30 cellular contexts compared by ENCODE assay signal in the genomic region with DNA sequence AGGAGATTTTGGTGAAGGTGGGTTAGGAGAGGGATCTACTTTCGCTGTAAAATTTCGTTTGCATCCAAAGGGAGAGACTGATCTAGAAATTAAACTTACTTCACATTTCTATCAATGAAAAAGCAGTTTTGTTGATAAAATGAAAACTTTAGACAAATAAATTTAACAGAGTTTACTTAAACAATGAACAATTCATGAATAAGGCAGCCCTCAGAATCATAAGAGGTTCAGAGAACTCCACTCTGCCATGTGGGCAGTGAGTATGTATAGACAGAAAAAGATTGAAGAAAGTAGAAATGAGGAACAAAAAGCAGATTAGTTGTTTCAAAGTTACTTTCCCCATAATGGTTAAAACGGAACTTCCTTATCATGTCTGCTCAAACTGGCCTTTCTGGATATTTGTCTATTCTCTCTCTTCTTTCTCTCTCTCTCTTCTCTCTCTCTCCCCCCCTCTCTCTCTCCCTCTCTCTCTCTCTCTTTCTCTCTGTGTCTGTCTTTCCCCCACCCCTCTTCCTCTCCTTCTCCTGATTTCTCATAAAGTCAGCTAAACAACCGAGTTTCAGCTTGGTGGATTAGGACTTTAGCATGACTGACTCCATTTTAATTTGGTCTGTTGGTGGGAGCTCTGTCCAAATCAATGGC.
"Had no signal": no experiment of that assay in that cellular context is flagged by ENCODE, and none has a peak within 500 bp of the region (broad histone marks: within the 10 kb centered on the region; RNA-seq: fewer than 3 reads in every experiment).

No MANE protein-coding gene starts in this region.

- H3K4me3 Mint-ChIP-seq: activated B cell treated with CpG ODN at 0.5 μM for 24 hours; activated CD4-positive, alpha-beta memory T cell treated with anti-CD3 and anti-CD28 coated beads, Interleukin-2, amount 10 ng/mL, durations not matched to agents 7 days and 5 days; activated CD8-positive, alpha-beta memory T cell treated with anti-CD3 and anti-CD28 coated beads, Interleukin-2, amount 10 ng/mL, durations not matched to agents 7 days and 5 days; activated naive CD4-positive, alpha-beta T cell treated with anti-CD3 and anti-CD28 coated beads, Interleukin-2, amount 50 U/mL, for 24 hours; activated naive CD8-positive, alpha-beta T cell treated with anti-CD3 and anti-CD28 coated beads, Interleukin-2, amount 10 ng/mL, durations not matched to agents 7 days and 5 days; central memory CD8-positive, alpha-beta T cell had no signal

- DNase-seq: activated B cell treated with CpG ODN at 0.5 μM for 24 hours; activated CD4-positive, alpha-beta memory T cell treated with anti-CD3 and anti-CD28 coated beads, Interleukin-2, amount 10 ng/mL, durations not matched to agents 7 days and 5 days; activated CD4-positive, alpha-beta T cell treated with anti-CD3 and anti-CD28 coated beads for 4 hours; activated CD4-positive, alpha-beta T cell treated with anti-CD3 and anti-CD28 coated beads, Interleukin-2, amount 50 U/mL, for 1 hour; activated CD4-positive, CD25-positive, alpha-beta regulatory T cell treated with anti-CD3 and anti-CD28 coated beads, Interleukin-2, amount 50 U/mL, for 72 hours; activated CD8-positive, alpha-beta memory T cell treated with anti-CD3 and anti-CD28 coated beads for 24 hours; activated CD8-positive, alpha-beta memory T cell treated with anti-CD3 and anti-CD28 coated beads, Interleukin-2, amount 10 ng/mL, durations not matched to agents 7 days and 5 days; activated CD8-positive, alpha-beta memory T cell treated with anti-CD3 and anti-CD28 coated beads, Interleukin-2, amount 50 U/mL, for 48 hours; activated effector memory CD4-positive, alpha-beta T cell treated with Interleukin-2 at 50 U/mL for 16 hours; activated naive CD8-positive, alpha-beta T cell treated with anti-CD3 and anti-CD28 coated beads, Interleukin-2, amount 10 ng/mL, durations not matched to agents 7 days and 5 days; activated T-cell treated with anti-CD3 and anti-CD28 coated beads, Interleukin-2, amount 50 U/mL, for 48 hours; amygdala; colonic mucosa; NCI-H1092 treated with DMSO at 0.1 percent for 48 hours; NCI-H1417; NCI-H187 treated with DMSO at 0.1 percent for 48 hours; NCI-H2081; NCI-H226; NCI-H524 treated with DMSO at 0.1 percent for 48 hours; NK-92 treated with Interleukin-12 subunit alpha and Interleukin-12 subunit beta, amount 100 ng/mL, for 24 hours; SHP77; SJCRH30; T-cell; T-helper 2 cell; T-helper 9 cell had no signal

- H3K9me3 ChIP-seq: ascending aorta, colonic mucosa, SJCRH30 had no signal

- H3K27ac Mint-ChIP-seq: activated B cell treated with CpG ODN at 0.5 μM for 24 hours; activated CD4-positive, alpha-beta memory T cell treated with anti-CD3 and anti-CD28 coated beads, Interleukin-2, amount 10 ng/mL, durations not matched to agents 7 days and 5 days; activated CD8-positive, alpha-beta memory T cell treated with anti-CD3 and anti-CD28 coated beads, Interleukin-2, amount 10 ng/mL, durations not matched to agents 7 days and 5 days; activated naive CD4-positive, alpha-beta T cell treated with anti-CD3 and anti-CD28 coated beads, Interleukin-2, amount 50 U/mL, for 24 hours; activated naive CD8-positive, alpha-beta T cell treated with anti-CD3 and anti-CD28 coated beads, Interleukin-2, amount 10 ng/mL, durations not matched to agents 7 days and 5 days; T-cell had no signal

- H3K4me3 ChIP-seq: ascending aorta, cardiac muscle cell, colonic mucosa, SJCRH30, SK-N-MC had no signal

- H3K9me3 Mint-ChIP-seq: activated CD4-positive, alpha-beta memory T cell treated with anti-CD3 and anti-CD28 coated beads, Interleukin-2, amount 10 ng/mL, durations not matched to agents 7 days and 5 days; activated naive CD4-positive, alpha-beta T cell treated with anti-CD3 and anti-CD28 coated beads, Interleukin-2, amount 50 U/mL, for 24 hours; central memory CD8-positive, alpha-beta T cell had no signal

- H3K27me3 ChIP-seq: ascending aorta, colonic mucosa, SJCRH30 had no signal

- H3K36me3 ChIP-seq: ascending aorta, cardiac muscle cell, colonic mucosa, SJCRH30 had no signal

- H3K4me1 Mint-ChIP-seq: central memory CD8-positive, alpha-beta T cell had no signal
